1 cellular context compared by ENCODE assay signal in genomic region chr2:68062680-68063387, GRCh38.
A peak's percentile ranks its signal among the peaks of the same experiment; 100 is the strongest.
TF ChIP-seq lines count a peak whose summit lies in the region.

TSS of gene C1D (minus strand) at chr2:68063004. CDS start at chr2:68047310, 15,694 bp downstream.

TF ChIP-seq in HepG2, 621 proteins besides CTCF, POLR2A, EP300 and RAD21 (continued from another document and continues in another):
- TF ChIP-seq ZBTB40 (IDR thresholded peaks at IDR 0.05) (no peak), ZBTB40 (CRISPR knock-in tag; IDR thresholded peaks at IDR 0.05) (peak; percentile 77), FOXP1 (IDR thresholded peaks at IDR 0.05) (no peak), FOXP1 (CRISPR knock-in tag; IDR thresholded peaks at IDR 0.05) (0 out of 2 replicates have a peak, but pooled peaks have one; percentile 11), MIER3 (CRISPR knock-in tag; IDR thresholded peaks at IDR 0.05; ENCODE audit: borderline replicate concordance) (peak; percentile 65; the same call in 1 of the 2 replicates), ETS1 (CRISPR knock-in tag; IDR thresholded peaks at IDR 0.05) (no peak; the same call in 1 of the 2 replicates), CENPT (CRISPR knock-in tag; IDR thresholded peaks at IDR 0.05; ENCODE audit: low read depth) (no peak), ZNF354B (CRISPR knock-in tag; IDR thresholded peaks at IDR 0.05) (no peak), HOXA5 (CRISPR knock-in tag; IDR thresholded peaks at IDR 0.05) (peak; percentile 80; the same call in 1 of the 2 replicates), ZSCAN20 (CRISPR knock-in tag; IDR thresholded peaks at IDR 0.05; ENCODE audit: borderline replicate concordance) (peak; percentile 34; the same call in 1 of the 2 replicates), POLR2G (IDR thresholded peaks at IDR 0.05; ENCODE audit: low read depth, low read length) (peak; percentile 95), ZNF569 (CRISPR knock-in tag; IDR thresholded peaks at IDR 0.05; ENCODE audit: borderline replicate concordance) (no peak), CREB3 (CRISPR knock-in tag; IDR thresholded peaks at IDR 0.05) (peak; percentile 47; the same call in 1 of the 2 replicates), ZNF207 (IDR thresholded peaks at IDR 0.05; ENCODE audit: borderline replicate concordance) (no peak), CBFB (CRISPR knock-in tag; IDR thresholded peaks at IDR 0.05) (0 out of 2 replicates have a peak, but pooled peaks have one; percentile 40), POGZ (CRISPR knock-in tag; IDR thresholded peaks at IDR 0.05) (peak; percentile 95), ZMYM3 (CRISPR knock-in tag; IDR thresholded peaks at IDR 0.05) (peak; percentile 14; the same call in 1 of the 2 replicates), ADNP (CRISPR knock-in tag; IDR thresholded peaks at IDR 0.05) (no peak), ZNF589 (CRISPR knock-in tag; conservative IDR thresholded peaks at IDR 0.05) (no peak; the same call in 1 of the 2 replicates), ZNF780A (CRISPR knock-in tag; IDR thresholded peaks at IDR 0.05) (no peak), KIAA2018 (CRISPR knock-in tag; IDR thresholded peaks at IDR 0.05; ENCODE audit: borderline replicate concordance) (no peak), ZNF619 (CRISPR knock-in tag; IDR thresholded peaks at IDR 0.05) (peak; percentile 72; the same call in 1 of the 2 replicates), AGO1 (IDR thresholded peaks at IDR 0.05; ENCODE audit: low read depth, low read length, poor library complexity, severe bottlenecking) (no peak), ATF7 (IDR thresholded peaks at IDR 0.05) (peak; percentile 50), ATF7 (CRISPR knock-in tag; IDR thresholded peaks at IDR 0.05) (peak; percentile 76; the same call in 1 of the 2 replicates), ETV5 (CRISPR knock-in tag; IDR thresholded peaks at IDR 0.05; ENCODE audit: borderline replicate concordance) (peak; percentile 74), ZEB1 (IDR thresholded peaks at IDR 0.05; ENCODE audit: insufficient replicate concordance, low read depth) (peak; percentile 67), SP140L (CRISPR knock-in tag; IDR thresholded peaks at IDR 0.05; ENCODE audit: borderline replicate concordance) (0 out of 2 replicates have a peak, but pooled peaks have one; percentile 45), KAT8 (CRISPR knock-in tag; IDR thresholded peaks at IDR 0.05) (peak; percentile 99), HNRNPUL1 (IDR thresholded peaks at IDR 0.05; ENCODE audit: low read depth, low read length) (no peak), TBX3 (IDR thresholded peaks at IDR 0.05; ENCODE audit: borderline replicate concordance) (no peak), BRF2 (CRISPR knock-in tag; IDR thresholded peaks at IDR 0.05) (no peak), ZNF615 (CRISPR knock-in tag; IDR thresholded peaks at IDR 0.05; ENCODE audit: borderline replicate concordance) (peak; percentile 92; the same call in 1 of the 2 replicates), ZNF781 (CRISPR knock-in tag; IDR thresholded peaks at IDR 0.05; ENCODE audit: borderline replicate concordance, not compliant biosample characterization) (peak; percentile 41), ZNF878 (CRISPR knock-in tag; IDR thresholded peaks at IDR 0.05) (0 out of 2 replicates have a peak, but pooled peaks have one; percentile 65), MXD3 (CRISPR knock-in tag; IDR thresholded peaks at IDR 0.05) (peak; percentile 68; the same call in 1 of the 2 replicates), HDAC2 (CRISPR knock-in tag; IDR thresholded peaks at IDR 0.05) (peak; percentile 86), ZUFSP (CRISPR knock-in tag; IDR thresholded peaks at IDR 0.05; ENCODE audit: borderline replicate concordance) (no peak), ELF3 (CRISPR knock-in tag; IDR thresholded peaks at IDR 0.05) (peak; percentile 84)
